16 cellular contexts compared by ENCODE assay signal in genomic region chr16:83901101-83901500, GRCh38. TPM values are rescaled to one million over a fixed set of nuclear protein-coding genes. Genes with fewer than 3 reads are reported as not detected.
DNase-seq lines count a peak whose midpoint lies in the region; ATAC-seq, FAIRE-seq and TF ChIP-seq lines count a peak whose summit lies in the region.
"Had no signal": no experiment of that assay in that cellular context is flagged by ENCODE, and none has a peak within 500 bp of the region (broad histone marks: within the 10 kb centered on the region; RNA-seq: fewer than 3 reads in every experiment).

No MANE protein-coding gene starts in this region.

- no peak overlapping the region for H2AFZ ChIP-seq in HepG2 (ENCODE audit: low read length)

- peak overlapping the region; percentile 24 for H3K4me3 Mint-ChIP-seq in activated naive CD4-positive, alpha-beta T cell treated with anti-CD3 and anti-CD28 coated beads, Interleukin-2, amount 10 ng/mL, durations not matched to agents 7 days and 5 days

- H3K9me3 ChIP-seq in gastrocnemius medialis (no peaks in the 10 kb centered on the region), uterus (no peaks in the 10 kb centered on the region), HepG2 (ENCODE audit: low read length) (no peaks in the 10 kb centered on the region)
- H3K9me3 ChIP-seq: vagina had no signal

- intact Hi-C loops in gastrocnemius medialis (cut with DNase I; ENCODE audit: low total_unique reads) = no loop called here
- intact Hi-C loops in uterus (cut with DNase I; ENCODE audit: low total_unique reads) = no loop called here
- intact Hi-C loops in HepG2 (cut with micrococcal nuclease; ENCODE audit: unreplicated experiment) = no loop called here

- TF ChIP-seq EP300 in HepG2 (IDR thresholded peaks at IDR 0.05; ENCODE audit: low read depth in 2 of 2, low read length in 2 of 2) (no peak), HepG2 (CRISPR knock-in tag; IDR thresholded peaks at IDR 0.05; ENCODE audit: borderline replicate concordance) (no peak)

- H3K36me3 ChIP-seq in gastrocnemius medialis (no peaks in the 10 kb centered on the region), uterus (no peaks in the 10 kb centered on the region), HepG2 (replicated peaks in 1 of 2; ENCODE audit: control insufficient read depth in 1 of 2, insufficient read depth in 2 of 2, low read length in 2 of 2) (no peaks in the 10 kb centered on the region; a peak in 1 of 5 replicates)
- H3K36me3 ChIP-seq: vagina had no signal

- FAIRE-seq in RCC 7860 (lab: Jason Lieb, UNC) (no peak), HepG2 (lab: Jason Lieb, UNC) (no peak)
- FAIRE-seq: HTR-8/SVneo, islet of Langerhans had no signal

- H3K36me3 Mint-ChIP-seq in activated naive CD4-positive, alpha-beta T cell treated with anti-CD3 and anti-CD28 coated beads, Interleukin-2, amount 10 ng/mL, durations not matched to agents 7 days and 5 days = peaks cover 2% of the 10 kb centered on the region

- DNase-seq in activated naive CD4-positive, alpha-beta T cell treated with anti-CD3 and anti-CD28 coated beads, Interleukin-2, amount 10 ng/mL, durations not matched to agents 7 days and 5 days = no peak
- DNase-seq in activated naive CD4-positive, alpha-beta T cell (lab: John Stamatoyannopoulos, UW) = no peak
- peak; percentile 46 for DNase-seq in RCC 7860 (ENCODE audit: low spot score)
- DNase-seq in glomerular visceral epithelial cell (ENCODE audit: extremely low spot score) = peak; percentile 37
- DNase-seq in gastrocnemius medialis = no peak
- DNase-seq in GM13976 (ENCODE audit: low spot score) = no peak
- DNase-seq in uterus = no peak
- no peak for DNase-seq in HepG2 (ENCODE audit: low spot score)
- DNase-seq: activated CD4-positive, alpha-beta T cell treated with anti-CD3 and anti-CD28 coated beads, Interleukin-2, amount 50 U/mL, for 4 hours; activated naive CD4-positive, alpha-beta T cell treated with anti-CD3 and anti-CD28 coated beads, Interleukin-2, amount 50 U/mL, for 16 hours; DMS53; HCEC 1CT; stimulated activated CD8-positive, alpha-beta memory T cell treated with anti-CD3 and anti-CD28 coated beads, Interleukin-4, amount 100 ng/mL, for 48 hours had no signal

- peaks cover 14% of the 10 kb centered on the region for H3K27me3 Mint-ChIP-seq in activated naive CD4-positive, alpha-beta T cell treated with anti-CD3 and anti-CD28 coated beads, Interleukin-2, amount 10 ng/mL, durations not matched to agents 7 days and 5 days

- H3K79me2 ChIP-seq in HepG2 (ENCODE audit: insufficient read depth, low read length) = peaks cover 5% of the 10 kb centered on the region

- no peaks in the 10 kb centered on the region for H3K9me3 Mint-ChIP-seq in activated naive CD4-positive, alpha-beta T cell treated with anti-CD3 and anti-CD28 coated beads, Interleukin-2, amount 10 ng/mL, durations not matched to agents 7 days and 5 days

- CTCF ChIA-PET in activated naive CD4-positive, alpha-beta T cell treated with anti-CD3 and anti-CD28 coated beads, Interleukin-2, amount 10 ng/mL, durations not matched to agents 7 days and 5 days (lab: Charles Lee) = no interaction called here
- CTCF ChIA-PET in HepG2 (lab: Yijun Ruan, JAX; ENCODE audit: low intra/inter-chr PET ratio, low total read pairs) = no interaction called here

- ATAC-seq in gastrocnemius medialis = no peak
- ATAC-seq in HepG2 = no peak

- H3K4me1 Mint-ChIP-seq in activated naive CD4-positive, alpha-beta T cell treated with anti-CD3 and anti-CD28 coated beads, Interleukin-2, amount 10 ng/mL, durations not matched to agents 7 days and 5 days = peaks cover 33% of the 10 kb centered on the region

- H3K4me1 ChIP-seq in gastrocnemius medialis (peaks cover 62 to 68% of the 10 kb centered on the region in 2 donors), uterus (peaks cover 0 to 3% of the 10 kb centered on the region in 2 donors), HepG2 (ENCODE audit: insufficient read depth, low read length) (peaks cover 39% of the 10 kb centered on the region)

- 97% methylated on average over 3 of the region's 3 CpGs for WGBS in HepG2 (ENCODE audit: low lambda C conversion rate)

- H3K4me2 ChIP-seq in HepG2 (ENCODE audit: low read depth, low read length) = no peak overlapping the region; the same call in 1 of the 2 replicates

- no peaks in the 10 kb centered on the region for H3K27me3 ChIP-seq in gastrocnemius medialis
- H3K27me3 ChIP-seq in uterus = no peaks in the 10 kb centered on the region
- H3K27me3 ChIP-seq in HepG2 (ENCODE audit: control insufficient read depth in 1 of 2, insufficient read depth in 2 of 2, low read length in 2 of 2) = peaks cover 0 to 13% of the 10 kb centered on the region in 2 experiments; a peak in 3 of 5 replicates
- H3K27me3 ChIP-seq: vagina had no signal

- no TSS peak for BruUV-seq in HepG2 (replicated peaks; lab: Mats Ljungman, UMichigan)

- in situ Hi-C loops in gastrocnemius medialis (cut with MboI; ENCODE audit: low sequenced_read_pairs in 4 of 4) (no loop called here), GM13976 (cut with MboI; ENCODE audit: low sequenced_read_pairs, unreplicated experiment) (no loop called here), HepG2 (cut with HindIII; ENCODE audit: extremely low pct_ligation_motif_present, low pct_unique_long_range_greater_than_20kb) (no loop called here)

- no peak for TF ChIP-seq POLR2A in gastrocnemius medialis (IDR thresholded peaks at IDR 0.05)
- TF ChIP-seq POLR2A in uterus (IDR thresholded peaks at IDR 0.05) = no peak
- no peak for TF ChIP-seq POLR2A in HepG2 (IDR thresholded peaks at IDR 0.05; ENCODE audit: insufficient read depth in 1 of 2, low read depth in 2 of 2, low read length in 2 of 2)

- no peak overlapping the region for H3K9ac ChIP-seq in HepG2 (ENCODE audit: insufficient read depth, low read depth, low read length)

- H3K4me3 ChIP-seq in gastrocnemius medialis (peak overlapping the region; percentile 63 to 88 (median 68)), uterus (no peak overlapping the region), HepG2 (replicated peaks in 1 of 3; ENCODE audit: insufficient read depth in 1 of 3, low read depth in 2 of 3, low read length in 3 of 3) (no peak overlapping the region)
- H3K4me3 ChIP-seq: vagina had no signal

- no peak for TF ChIP-seq CTCF in gastrocnemius medialis (IDR thresholded peaks at IDR 0.05 in 4 of 5, conservative IDR thresholded peaks at IDR 0.05 in 1 of 5)
- TF ChIP-seq CTCF in GM13976 (IDR thresholded peaks at IDR 0.05; ENCODE audit: borderline replicate concordance, control extremely low read depth, extremely low read depth, insufficient read depth, missing control alignments) = no peak
- no peak for TF ChIP-seq CTCF in uterus (IDR thresholded peaks at IDR 0.05)
- TF ChIP-seq CTCF in HepG2 (CRISPR knock-in tag; IDR thresholded peaks at IDR 0.05) = no peak

- no peaks in the 10 kb centered on the region for H4K20me1 ChIP-seq in HepG2 (ENCODE audit: insufficient read depth, low read length)

- TF ChIP-seq RAD21 in HepG2 (CRISPR knock-in tag; IDR thresholded peaks at IDR 0.05) = no peak

- POLR2A ChIA-PET in HepG2 (lab: Yijun Ruan, JAX) = no interaction called here

- no peak overlapping the region for H3K27ac Mint-ChIP-seq in activated naive CD4-positive, alpha-beta T cell treated with anti-CD3 and anti-CD28 coated beads, Interleukin-2, amount 10 ng/mL, durations not matched to agents 7 days and 5 days

- H3K27ac ChIP-seq in gastrocnemius medialis (peak overlapping the region; percentile 91 to 97 (median 94)), uterus (no peak overlapping the region), HepG2 (ENCODE audit: extremely low read length, insufficient read depth, low read length) (no peak overlapping the region)
- H3K27ac ChIP-seq: vagina had no signal

RNA-seq across cellular contexts. Expression of gene MLYCD, which starts 2.2 kb away (rescaled TPM):
- total RNA-seq in gastrocnemius medialis (10 to 100 TPM; 10.3 to 20.8 (median 18.4) TPM), uterus (10 to 100 TPM in 1 of 4 donors, 1 to 10 TPM in 3; 4.5 to 16.6 (median 6.7) TPM), HepG2 (2016; rRNA removed; fragmentation: Illumina TruSeq; extraction: Trizol) (2.8 and 4.0 TPM in 2 replicates)
- 0.79 and 0.91 TPM in 2 replicates for total RNA-seq in HepG2 (2016; cell fraction: cytosol; rRNA removed; fragmentation: Illumina TruSeq; extraction: Trizol; ENCODE audit: low read depth)
- 2.6 and 3.4 TPM in 2 replicates for total RNA-seq in HepG2 (2016; cell fraction: insoluble cytoplasmic fraction; rRNA removed; fragmentation: Illumina TruSeq; extraction: Trizol)
- total RNA-seq in HepG2 (2016; cell fraction: membrane; rRNA removed; fragmentation: Illumina TruSeq; extraction: Trizol) = 1.7 and 1.9 TPM in 2 replicates
- 3.8 and 4.8 TPM in 2 replicates for total RNA-seq in HepG2 (2016; cell fraction: nucleus; rRNA removed; fragmentation: Illumina TruSeq; extraction: Trizol)
- 1.8 and 2.0 TPM in 2 replicates for polyA plus RNA-seq in HepG2 (2011; rRNA removed)
- polyA plus RNA-seq in HepG2 (2011; cell fraction: cytosol; rRNA removed) = 1.4 and 1.5 TPM in 2 replicates
- polyA plus RNA-seq in HepG2 (2011; cell fraction: nucleus; rRNA removed) = 5.0 and 5.9 TPM in 2 replicates
- polyA plus RNA-seq in HepG2 (2012) = 1.5 and 2.0 TPM in 2 replicates
- 0.28 and 0.36 TPM in 2 replicates for polyA plus RNA-seq in HepG2 (2016; cell fraction: cytosol; fragmentation: Illumina TruSeq; extraction: Trizol; ENCODE audit: low read depth)
- 3.1 and 3.6 TPM in 2 replicates for polyA plus RNA-seq in HepG2 (2016; cell fraction: insoluble cytoplasmic fraction; fragmentation: Illumina TruSeq; extraction: Trizol; ENCODE audit: low read depth)
- 0.69 and 0.76 TPM in 2 replicates for polyA plus RNA-seq in HepG2 (2016; cell fraction: membrane; fragmentation: Illumina TruSeq; extraction: Trizol; ENCODE audit: low read depth)
- polyA plus RNA-seq in HepG2 (2016; cell fraction: nucleus; fragmentation: Illumina TruSeq; extraction: Trizol; ENCODE audit: insufficient read depth, low read depth) = 4.2 and 4.4 TPM in 2 replicates
- 1.8 and 5.1 TPM in 2 replicates for polyA minus RNA-seq in HepG2 (2011; rRNA and poly(A)+ RNA removed; ENCODE audit: low replicate concordance)
- polyA minus RNA-seq in HepG2 (2011; cell fraction: cytosol; rRNA and poly(A)+ RNA removed) = 0.79 and 1.4 TPM in 2 replicates
- polyA minus RNA-seq in HepG2 (2011; cell fraction: nucleus; rRNA and poly(A)+ RNA removed) = 8.5 and 8.8 TPM in 2 replicates

RNA-seq across cellular contexts. Expression of gene OSGIN1, which starts 51.9 kb away (rescaled TPM):
- 10 to 100 TPM in 3 of 4 donors, 1 to 10 TPM in 1; 9.6 to 24.9 (median 13.2) TPM for total RNA-seq in gastrocnemius medialis
- total RNA-seq in uterus = 1 to 10 TPM in 2 of 4 donors, under 1 TPM in 1, not detected in 1; 0.77 to 5.4 (median 1.2) TPM
- total RNA-seq in HepG2 (2016; rRNA removed; fragmentation: Illumina TruSeq; extraction: Trizol) = 18.1 and 27.1 TPM in 2 replicates
- total RNA-seq in HepG2 (2016; cell fraction: cytosol; rRNA removed; fragmentation: Illumina TruSeq; extraction: Trizol; ENCODE audit: low read depth) = 11.4 and 11.5 TPM in 2 replicates
- 18.2 and 24.7 TPM in 2 replicates for total RNA-seq in HepG2 (2016; cell fraction: insoluble cytoplasmic fraction; rRNA removed; fragmentation: Illumina TruSeq; extraction: Trizol)
- total RNA-seq in HepG2 (2016; cell fraction: membrane; rRNA removed; fragmentation: Illumina TruSeq; extraction: Trizol) = 21.9 and 22.1 TPM in 2 replicates
- total RNA-seq in HepG2 (2016; cell fraction: nucleus; rRNA removed; fragmentation: Illumina TruSeq; extraction: Trizol) = 32.7 and 36.4 TPM in 2 replicates
- polyA plus RNA-seq in HepG2 (2011; rRNA removed) = 20.5 and 26.5 TPM in 2 replicates
- 14.6 and 23.2 TPM in 2 replicates for polyA plus RNA-seq in HepG2 (2011; cell fraction: cytosol; rRNA removed)
- 50.0 and 59.1 TPM in 2 replicates for polyA plus RNA-seq in HepG2 (2011; cell fraction: nucleus; rRNA removed)
- polyA plus RNA-seq in HepG2 (2012) = 20.8 and 24.1 TPM in 2 replicates
- 5.0 and 5.2 TPM in 2 replicates for polyA plus RNA-seq in HepG2 (2016; cell fraction: cytosol; fragmentation: Illumina TruSeq; extraction: Trizol; ENCODE audit: low read depth)
- polyA plus RNA-seq in HepG2 (2016; cell fraction: insoluble cytoplasmic fraction; fragmentation: Illumina TruSeq; extraction: Trizol; ENCODE audit: low read depth) = 24.2 and 30.6 TPM in 2 replicates
- polyA plus RNA-seq in HepG2 (2016; cell fraction: membrane; fragmentation: Illumina TruSeq; extraction: Trizol; ENCODE audit: low read depth) = 6.9 and 8.0 TPM in 2 replicates
- polyA plus RNA-seq in HepG2 (2016; cell fraction: nucleus; fragmentation: Illumina TruSeq; extraction: Trizol; ENCODE audit: insufficient read depth, low read depth) = 47.7 and 49.4 TPM in 2 replicates
- polyA minus RNA-seq in HepG2 (2011; rRNA and poly(A)+ RNA removed; ENCODE audit: low replicate concordance) = 5.0 and 29.3 TPM in 2 replicates
- polyA minus RNA-seq in HepG2 (2011; cell fraction: cytosol; rRNA and poly(A)+ RNA removed) = 11.4 and 16.2 TPM in 2 replicates
- 49.3 and 51.1 TPM in 2 replicates for polyA minus RNA-seq in HepG2 (2011; cell fraction: nucleus; rRNA and poly(A)+ RNA removed)

Comparison
In these comparisons a context has a peak if more than half of its experiments do, and no peak if none do; other contexts are left out.
1. DNase-seq: peak in RCC 7860 (single experiment) and glomerular visceral epithelial cell (single experiment); none in activated naive CD4-positive, alpha-beta T cell treated with anti-CD3 and anti-CD28 coated beads, Interleukin-2, amount 10 ng/mL, durations not matched to agents 7 days and 5 days (single experiment), activated naive CD4-positive, alpha-beta T cell (0 of 4), gastrocnemius medialis (0 of 2), GM13976 (single experiment), uterus (0 of 2) and HepG2 (single experiment).
2. H3K27ac ChIP-seq: peak in gastrocnemius medialis (4 of 4); none in uterus (0 of 2) and HepG2 (single experiment).
3. H3K4me3 ChIP-seq: peak in gastrocnemius medialis (4 of 4); none in uterus (0 of 2) and HepG2 (0 of 3).